3 cellular contexts compared by ENCODE assay signal in genomic region chr18:595068-595467, GRCh38.
TF ChIP-seq lines count a peak whose summit lies in the region.

No MANE protein-coding gene starts in this region.

TF ChIP-seq in A549, 52 proteins besides CTCF, POLR2A, EP300 and RAD21:
- no peak for TF ChIP-seq REST (IDR thresholded peaks at IDR 0.05)
- peak; percentile 65; the same call in 1 of the 2 replicates for TF ChIP-seq RNF2 (IDR thresholded peaks at IDR 0.05; ENCODE audit: borderline replicate concordance, low read depth)
- TF ChIP-seq CBX8 (IDR thresholded peaks at IDR 0.05): 0 out of 2 replicates have a peak, but pooled peaks have one; percentile 50

TF ChIP-seq in GM23338, 12 proteins besides CTCF, POLR2A, EP300 and RAD21 (continues in another document):
- TF ChIP-seq JUNB (IDR thresholded peaks at IDR 0.05; ENCODE audit: unreplicated experiment) (no peak), ZNF114 (CRISPR knock-in tag; IDR thresholded peaks at IDR 0.05) (no peak), POLR2AphosphoS5 (IDR thresholded peaks at IDR 0.05; ENCODE audit: low read depth) (no peak), EZH2 (IDR thresholded peaks at IDR 0.05; ENCODE audit: low read depth, unreplicated experiment) (no peak), STAT1 (IDR thresholded peaks at IDR 0.05; ENCODE audit: unreplicated experiment) (no peak), ZNF331 (CRISPR knock-in tag; IDR thresholded peaks at IDR 0.05; ENCODE audit: low read depth) (no peak), REST (IDR thresholded peaks at IDR 0.05; ENCODE audit: unreplicated experiment) (no peak), NANOG (IDR thresholded peaks at IDR 0.05; ENCODE audit: borderline replicate concordance) (no peak), CREB1 (CRISPR knock-in tag; IDR thresholded peaks at IDR 0.05; ENCODE audit: low read depth) (no peak), ETS1 (IDR thresholded peaks at IDR 0.05) (no peak)
- TF ChIP-seq, protein P1, sequence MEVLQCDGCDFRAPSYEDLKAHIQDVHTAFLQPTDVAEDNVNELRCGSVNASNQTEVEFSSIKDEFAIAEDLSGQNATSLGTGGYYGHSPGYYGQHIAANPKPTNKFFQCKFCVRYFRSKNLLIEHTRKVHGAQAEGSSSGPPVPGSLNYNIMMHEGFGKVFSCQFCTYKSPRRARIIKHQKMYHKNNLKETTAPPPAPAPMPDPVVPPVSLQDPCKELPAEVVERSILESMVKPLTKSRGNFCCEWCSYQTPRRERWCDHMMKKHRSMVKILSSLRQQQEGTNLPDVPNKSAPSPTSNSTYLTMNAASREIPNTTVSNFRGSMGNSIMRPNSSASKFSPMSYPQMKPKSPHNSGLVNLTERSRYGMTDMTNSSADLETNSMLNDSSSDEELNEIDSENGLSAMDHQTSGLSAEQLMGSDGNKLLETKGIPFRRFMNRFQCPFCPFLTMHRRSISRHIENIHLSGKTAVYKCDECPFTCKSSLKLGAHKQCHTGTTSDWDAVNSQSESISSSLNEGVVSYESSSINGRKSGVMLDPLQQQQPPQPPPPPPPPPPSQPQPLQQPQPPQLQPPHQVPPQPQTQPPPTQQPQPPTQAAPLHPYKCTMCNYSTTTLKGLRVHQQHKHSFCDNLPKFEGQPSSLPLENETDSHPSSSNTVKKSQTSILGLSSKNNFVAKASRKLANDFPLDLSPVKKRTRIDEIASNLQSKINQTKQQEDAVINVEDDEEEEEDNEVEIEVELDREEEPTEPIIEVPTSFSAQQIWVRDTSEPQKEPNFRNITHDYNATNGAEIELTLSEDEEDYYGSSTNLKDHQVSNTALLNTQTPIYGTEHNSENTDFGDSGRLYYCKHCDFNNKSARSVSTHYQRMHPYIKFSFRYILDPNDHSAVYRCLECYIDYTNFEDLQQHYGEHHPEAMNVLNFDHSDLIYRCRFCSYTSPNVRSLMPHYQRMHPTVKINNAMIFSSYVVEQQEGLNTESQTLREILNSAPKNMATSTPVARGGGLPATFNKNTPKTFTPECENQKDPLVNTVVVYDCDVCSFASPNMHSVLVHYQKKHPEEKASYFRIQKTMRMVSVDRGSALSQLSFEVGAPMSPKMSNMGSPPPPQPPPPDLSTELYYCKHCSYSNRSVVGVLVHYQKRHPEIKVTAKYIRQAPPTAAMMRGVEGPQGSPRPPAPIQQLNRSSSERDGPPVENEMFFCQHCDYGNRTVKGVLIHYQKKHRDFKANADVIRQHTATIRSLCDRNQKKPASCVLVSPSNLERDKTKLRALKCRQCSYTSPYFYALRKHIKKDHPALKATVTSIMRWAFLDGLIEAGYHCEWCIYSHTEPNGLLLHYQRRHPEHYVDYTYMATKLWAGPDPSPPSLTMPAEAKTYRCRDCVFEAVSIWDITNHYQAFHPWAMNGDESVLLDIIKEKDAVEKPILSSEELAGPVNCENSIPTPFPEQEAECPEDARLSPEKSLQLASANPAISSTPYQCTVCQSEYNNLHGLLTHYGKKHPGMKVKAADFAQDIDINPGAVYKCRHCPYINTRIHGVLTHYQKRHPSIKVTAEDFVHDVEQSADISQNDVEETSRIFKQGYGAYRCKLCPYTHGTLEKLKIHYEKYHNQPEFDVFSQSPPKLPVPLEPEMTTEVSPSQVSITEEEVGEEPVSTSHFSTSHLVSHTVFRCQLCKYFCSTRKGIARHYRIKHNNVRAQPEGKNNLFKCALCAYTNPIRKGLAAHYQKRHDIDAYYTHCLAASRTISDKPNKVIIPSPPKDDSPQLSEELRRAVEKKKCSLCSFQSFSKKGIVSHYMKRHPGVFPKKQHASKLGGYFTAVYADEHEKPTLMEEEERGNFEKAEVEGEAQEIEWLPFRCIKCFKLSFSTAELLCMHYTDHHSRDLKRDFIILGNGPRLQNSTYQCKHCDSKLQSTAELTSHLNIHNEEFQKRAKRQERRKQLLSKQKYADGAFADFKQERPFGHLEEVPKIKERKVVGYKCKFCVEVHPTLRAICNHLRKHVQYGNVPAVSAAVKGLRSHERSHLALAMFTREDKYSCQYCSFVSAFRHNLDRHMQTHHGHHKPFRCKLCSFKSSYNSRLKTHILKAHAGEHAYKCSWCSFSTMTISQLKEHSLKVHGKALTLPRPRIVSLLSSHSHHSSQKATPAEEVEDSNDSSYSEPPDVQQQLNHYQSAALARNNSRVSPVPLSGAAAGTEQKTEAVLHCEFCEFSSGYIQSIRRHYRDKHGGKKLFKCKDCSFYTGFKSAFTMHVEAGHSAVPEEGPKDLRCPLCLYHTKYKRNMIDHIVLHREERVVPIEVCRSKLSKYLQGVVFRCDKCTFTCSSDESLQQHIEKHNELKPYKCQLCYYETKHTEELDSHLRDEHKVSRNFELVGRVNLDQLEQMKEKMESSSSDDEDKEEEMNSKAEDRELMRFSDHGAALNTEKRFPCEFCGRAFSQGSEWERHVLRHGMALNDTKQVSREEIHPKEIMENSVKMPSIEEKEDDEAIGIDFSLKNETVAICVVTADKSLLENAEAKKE (CRISPR knock-in tag; IDR thresholded peaks at IDR 0.05): no peak

TF ChIP-seq in H1, 55 proteins besides CTCF, POLR2A, EP300 and RAD21:
- TF ChIP-seq MAFK (IDR thresholded peaks at IDR 0.05; ENCODE audit: low read depth, low read length) (no peak), CBX8 (IDR thresholded peaks at IDR 0.05; ENCODE audit: borderline replicate concordance, low read depth, low read length) (no peak), CHD2 (IDR thresholded peaks at IDR 0.05; ENCODE audit: low read length) (no peak), TAF1 (IDR thresholded peaks at IDR 0.05; ENCODE audit: low read depth, low read length) (no peak)
